ENCODE assay signal across 8 cellular contexts in the genomic region with DNA sequence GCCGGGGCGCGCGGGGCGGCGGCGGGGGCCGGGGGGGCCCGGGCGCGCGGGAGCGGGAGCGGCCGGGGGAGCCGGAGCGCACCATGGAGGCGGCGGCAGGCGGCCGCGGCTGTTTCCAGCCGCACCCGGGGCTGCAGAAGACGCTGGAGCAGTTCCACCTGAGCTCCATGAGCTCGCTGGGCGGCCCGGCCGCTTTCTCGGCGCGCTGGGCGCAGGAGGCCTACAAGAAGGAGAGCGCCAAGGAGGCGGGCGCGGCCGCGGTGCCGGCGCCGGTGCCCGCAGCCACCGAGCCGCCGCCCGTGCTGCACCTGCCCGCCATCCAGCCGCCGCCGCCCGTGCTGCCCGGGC. TPM values are rescaled to one million over a fixed set of nuclear protein-coding genes. Genes with fewer than 3 reads are reported as not detected.
DNase-seq lines count a peak whose midpoint lies in the region; ATAC-seq, FAIRE-seq and TF ChIP-seq lines count a peak whose summit lies in the region.

No MANE protein-coding gene starts in this region.

- CTCF ChIA-PET in A549 (lab: Yijun Ruan, JAX), result interaction anchor here (1.1 to 7.6 kb wide), 7 partner anchors 16 to 156 kb away, joined by 3 to 49 read pairs (median 5); a partner anchor contains a TSS

- H3K9me1 ChIP-seq in keratinocyte (ENCODE audit: control insufficient read depth, extremely low read depth, insufficient read depth, low read length), result no peaks in the 10 kb centered on the region

- H3K27ac ChIP-seq in A549 (peak overlapping the region; percentile 76 to 83), keratinocyte (ENCODE audit: control insufficient read depth, insufficient read depth, low read length) (no peak overlapping the region), temporal lobe (ENCODE audit: low read depth, low read length) (peak overlapping the region; percentile 69)

- H3K9me3 ChIP-seq in A549 (no peaks in the 10 kb centered on the region), keratinocyte (ENCODE audit: control insufficient read depth, low read depth, low read length) (no peaks in the 10 kb centered on the region)

- no peak for TF ChIP-seq EP300 in A549 (IDR thresholded peaks at IDR 0.05)

- no peak for TF ChIP-seq CTCF in A549 (IDR thresholded peaks at IDR 0.05)
- no peak for TF ChIP-seq CTCF in keratinocyte (optimal IDR thresholded peaks at IDR 0.05 in 1 of 3, IDR thresholded peaks at IDR 0.05 in 1 of 3, conservative IDR thresholded peaks at IDR 0.05 in 1 of 3; ENCODE audit: extremely low read depth in 1 of 3, insufficient read depth in 2 of 3, low read length in 3 of 3)

- peaks cover 51% of the 10 kb centered on the region for H3K79me2 ChIP-seq in keratinocyte (ENCODE audit: control insufficient read depth, insufficient read depth, low read length)

- no peak for TF ChIP-seq RAD21 in A549 (conservative IDR thresholded peaks at IDR 0.05 in 1 of 2, IDR thresholded peaks at IDR 0.05 in 1 of 2)

- H3K4me1 ChIP-seq in A549, result peaks cover 40% of the 10 kb centered on the region
- H3K4me1 ChIP-seq in keratinocyte (ENCODE audit: control insufficient read depth, extremely low read depth, insufficient read depth, low read length), result peaks cover 27% of the 10 kb centered on the region

- TF ChIP-seq POLR2A in A549 (IDR thresholded peaks at IDR 0.05; ENCODE audit: low read length), result no peak

- no peak for FAIRE-seq in A549 (lab: Jason Lieb, UNC)
- no peak for FAIRE-seq in keratinocyte (lab: Jason Lieb, UNC)

- no peak overlapping the region for H2AFZ ChIP-seq in keratinocyte (ENCODE audit: control insufficient read depth, low read length)

- no CpG with 5 or more reads among the region's 53 CpGs for WGBS in A549 (ENCODE audit: missing lambda C conversion rate)

- peak overlapping the region; percentile 67 for H3K4me3 ChIP-seq in A549
- H3K4me3 ChIP-seq in H7 (ENCODE audit: insufficient read depth, low read depth, low read length), result peak overlapping the region; percentile 85
- peak overlapping the region; percentile 54 to 88 (median 87) for H3K4me3 ChIP-seq in keratinocyte (ENCODE audit: control insufficient read depth in 2 of 3, extremely low read depth in 1 of 3, insufficient read depth in 2 of 3, low read depth in 1 of 3, low read length in 3 of 3)

- H4K20me1 ChIP-seq in keratinocyte (ENCODE audit: control insufficient read depth, extremely low read depth, insufficient read depth, low read length), result peaks cover 42% of the 10 kb centered on the region

- DNase-seq in A549 (ENCODE audit: low read depth in 1 of 2, low spot score in 1 of 2) (peak in 1 of 2 experiments; percentile 23), H7 (no peak), amniotic epithelial cell (ENCODE audit: low read depth) (peak; percentile 23), keratinocyte (ENCODE audit: low read depth, low spot score) (no peak), NCI-H524 treated with DMSO at 0.1 percent for 48 hours (lab: John Stamatoyannopoulos, UW) (no peak)

- H3K4me2 ChIP-seq in A549, result peak overlapping the region; percentile 97
- H3K4me2 ChIP-seq in keratinocyte (ENCODE audit: control insufficient read depth, extremely low read depth, insufficient read depth, low read depth, low read length), result peak overlapping the region; percentile 88

- POLR2A ChIA-PET in A549 (lab: Yijun Ruan, JAX), result interaction anchor here (1.0 to 3.0 kb wide), 4 partner anchors 16 to 163 kb away, joined by 4 to 8 read pairs (median 4); a partner anchor contains a TSS

- H3K36me3 ChIP-seq in H7 (replicated peaks; ENCODE audit: control insufficient read depth, insufficient read depth, low read length), result no peaks in the 10 kb centered on the region; the same call in 1 of the 2 replicates
- H3K36me3 ChIP-seq in keratinocyte (ENCODE audit: control insufficient read depth in 2 of 2, extremely low read depth in 1 of 2, insufficient read depth in 2 of 2, low read length in 2 of 2), result no peaks in the 10 kb centered on the region

- peak overlapping the region; percentile 88 for H3K9ac ChIP-seq in keratinocyte (ENCODE audit: control insufficient read depth, extremely low read depth, insufficient read depth, low read length)

- ATAC-seq in A549 (no peak), GM18520 (IDR thresholded peaks at IDR 0.05; ENCODE audit: unreplicated experiment) (no peak), GM21723 (IDR thresholded peaks at IDR 0.05; ENCODE audit: unreplicated experiment) (no peak)

- dilution Hi-C loops in keratinocyte (cut with MboI; ENCODE audit: extremely low pct_ligation_motif_present, low sequenced_read_pairs), result no loop called here

- H3K27me3 ChIP-seq in H7 (ENCODE audit: control insufficient read depth, insufficient read depth, low read length) (peaks cover 1% of the 10 kb centered on the region; the same call in 1 of the 2 replicates), keratinocyte (ENCODE audit: control insufficient read depth, extremely low read depth, insufficient read depth, low read length) (no peaks in the 10 kb centered on the region)

TF ChIP-seq in A549, 52 proteins besides CTCF, POLR2A, EP300 and RAD21 (continues in another document):
- TF ChIP-seq RCOR1 (IDR thresholded peaks at IDR 0.05; ENCODE audit: low read depth, low read length), result no peak
- TF ChIP-seq ZC3H11A (IDR thresholded peaks at IDR 0.05), result no peak
- no peak for TF ChIP-seq CBX8 (IDR thresholded peaks at IDR 0.05)
- TF ChIP-seq ESRRA (IDR thresholded peaks at IDR 0.05; ENCODE audit: borderline replicate concordance, low read length), result no peak
- TF ChIP-seq, protein P1, sequence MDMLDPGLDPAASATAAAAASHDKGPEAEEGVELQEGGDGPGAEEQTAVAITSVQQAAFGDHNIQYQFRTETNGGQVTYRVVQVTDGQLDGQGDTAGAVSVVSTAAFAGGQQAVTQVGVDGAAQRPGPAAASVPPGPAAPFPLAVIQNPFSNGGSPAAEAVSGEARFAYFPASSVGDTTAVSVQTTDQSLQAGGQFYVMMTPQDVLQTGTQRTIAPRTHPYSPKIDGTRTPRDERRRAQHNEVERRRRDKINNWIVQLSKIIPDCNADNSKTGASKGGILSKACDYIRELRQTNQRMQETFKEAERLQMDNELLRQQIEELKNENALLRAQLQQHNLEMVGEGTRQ (IDR thresholded peaks at IDR 0.05), result no peak
- no peak for TF ChIP-seq SMC3 (IDR thresholded peaks at IDR 0.05)
- no peak for TF ChIP-seq GATA3 (IDR thresholded peaks at IDR 0.05; ENCODE audit: borderline replicate concordance)
- TF ChIP-seq HOXB13 (CRISPR knock-in tag; IDR thresholded peaks at IDR 0.05; ENCODE audit: low read depth), result no peak
- TF ChIP-seq, protein P2, sequence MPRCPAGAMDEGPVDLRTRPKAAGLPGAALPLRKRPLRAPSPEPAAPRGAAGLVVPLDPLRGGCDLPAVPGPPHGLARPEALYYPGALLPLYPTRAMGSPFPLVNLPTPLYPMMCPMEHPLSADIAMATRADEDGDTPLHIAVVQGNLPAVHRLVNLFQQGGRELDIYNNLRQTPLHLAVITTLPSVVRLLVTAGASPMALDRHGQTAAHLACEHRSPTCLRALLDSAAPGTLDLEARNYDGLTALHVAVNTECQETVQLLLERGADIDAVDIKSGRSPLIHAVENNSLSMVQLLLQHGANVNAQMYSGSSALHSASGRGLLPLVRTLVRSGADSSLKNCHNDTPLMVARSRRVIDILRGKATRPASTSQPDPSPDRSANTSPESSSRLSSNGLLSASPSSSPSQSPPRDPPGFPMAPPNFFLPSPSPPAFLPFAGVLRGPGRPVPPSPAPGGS (IDR thresholded peaks at IDR 0.05), result no peak
- no peak for TF ChIP-seq NPAS2 (CRISPR knock-in tag; IDR thresholded peaks at IDR 0.05; ENCODE audit: borderline replicate concordance)
- no peak for TF ChIP-seq KDM1A (IDR thresholded peaks at IDR 0.05; ENCODE audit: low read depth)
- TF ChIP-seq NR3C1 (IDR thresholded peaks at IDR 0.05), result no peak
- no peak for TF ChIP-seq HOXA7 (CRISPR knock-in tag; IDR thresholded peaks at IDR 0.05)
- TF ChIP-seq RFX5 (IDR thresholded peaks at IDR 0.05), result no peak
- no peak for TF ChIP-seq FOSB (CRISPR knock-in tag; IDR thresholded peaks at IDR 0.05)
- TF ChIP-seq HEYL (CRISPR knock-in tag; IDR thresholded peaks at IDR 0.05), result no peak
- TF ChIP-seq MAZ (IDR thresholded peaks at IDR 0.05; ENCODE audit: borderline replicate concordance, low read depth, low read length), result no peak

RNA-seq across cellular contexts. Expression of a gene that starts 0.5 kb away (rescaled TPM):
- 2.8 and 4.3 TPM in 2 replicates for polyA plus RNA-seq in A549 (2011; rRNA removed)
- polyA plus RNA-seq in A549 (2012; cell fraction: cytosol; rRNA removed), result 5.1 and 7.6 TPM in 2 replicates
- 13.8 and 16.6 TPM in 2 replicates for polyA plus RNA-seq in A549 (2012; cell fraction: nucleus; rRNA removed)
- 11.5 to 12.0 TPM (median 11.5 TPM) in 3 replicates for polyA plus RNA-seq in A549 (2017; fragmentation: RNase III; extraction: RNeasy Plus Mini Kit Qiagen cat#74134 plus additional on column Dnase treatment)
- 1.8 and 3.0 TPM in 2 replicates for polyA minus RNA-seq in A549 (2011; rRNA and poly(A)+ RNA removed)
- total RNA-seq in H7 (2014; rRNA removed; shearing (Covaris generic)), result 29.2 and 29.9 TPM in 2 replicates
- 3.8 to 10.1 TPM (median 4.8 TPM) in 3 replicates for polyA plus RNA-seq in keratinocyte
- 3.4 TPM for polyA plus RNA-seq in keratinocyte (2011; ENCODE audit: low read depth)
- polyA plus RNA-seq in keratinocyte (2011; cell fraction: cytosol; rRNA removed), result 6.8 and 10.6 TPM in 2 replicates
- polyA plus RNA-seq in keratinocyte (2011; cell fraction: nucleus; rRNA removed), result 18.4 and 21.5 TPM in 2 replicates
- 12.2 and 22.1 TPM in 2 replicates for polyA plus RNA-seq in keratinocyte (2012; ENCODE audit: low replicate concordance)
- 4.8 to 19.5 TPM (median 6.1 TPM) in 3 replicates for polyA minus RNA-seq in keratinocyte
- polyA minus RNA-seq in keratinocyte (2011; cell fraction: cytosol; rRNA and poly(A)+ RNA removed), result 25.5 TPM
- polyA minus RNA-seq in keratinocyte (2011; cell fraction: nucleus; rRNA and poly(A)+ RNA removed), result 15.9 and 20.3 TPM in 2 replicates
- total RNA-seq in temporal lobe, result 26.1 TPM

RNA-seq across cellular contexts. Expression of a gene that starts 34.1 kb away (rescaled TPM):
- polyA plus RNA-seq in A549 (2011; rRNA removed) (4.4 and 5.1 TPM in 2 replicates), A549 (2017; fragmentation: RNase III; extraction: RNeasy Plus Mini Kit Qiagen cat#74134 plus additional on column Dnase treatment) (21.7 to 26.0 TPM (median 23.1 TPM) in 3 replicates), keratinocyte (7.3 to 13.7 TPM (median 8.9 TPM) in 3 replicates)
- 19.0 and 29.4 TPM in 2 replicates for polyA plus RNA-seq in A549 (2012; cell fraction: cytosol; rRNA removed)
- 27.4 and 29.2 TPM in 2 replicates for polyA plus RNA-seq in A549 (2012; cell fraction: nucleus; rRNA removed)
- 2.8 and 3.2 TPM in 2 replicates for polyA minus RNA-seq in A549 (2011; rRNA and poly(A)+ RNA removed)
- total RNA-seq in H7 (2014; rRNA removed; shearing (Covaris generic)), result 60.5 and 69.9 TPM in 2 replicates
- polyA plus RNA-seq in keratinocyte (2011; ENCODE audit: low read depth), result 4.0 TPM
- 5.3 and 17.8 TPM in 2 replicates for polyA plus RNA-seq in keratinocyte (2011; cell fraction: cytosol; rRNA removed)
- polyA plus RNA-seq in keratinocyte (2011; cell fraction: nucleus; rRNA removed), result 8.9 and 13.7 TPM in 2 replicates
- polyA plus RNA-seq in keratinocyte (2012; ENCODE audit: low replicate concordance), result 17.9 and 25.7 TPM in 2 replicates
- polyA minus RNA-seq in keratinocyte, result 2.7 to 3.6 TPM (median 3.0 TPM) in 3 replicates
- polyA minus RNA-seq in keratinocyte (2011; cell fraction: cytosol; rRNA and poly(A)+ RNA removed), result 10.6 TPM
- polyA minus RNA-seq in keratinocyte (2011; cell fraction: nucleus; rRNA and poly(A)+ RNA removed), result 3.6 and 4.6 TPM in 2 replicates
- 24.6 TPM for total RNA-seq in temporal lobe
